ENCODE assay signal across 23 cellular contexts in the genomic region with DNA sequence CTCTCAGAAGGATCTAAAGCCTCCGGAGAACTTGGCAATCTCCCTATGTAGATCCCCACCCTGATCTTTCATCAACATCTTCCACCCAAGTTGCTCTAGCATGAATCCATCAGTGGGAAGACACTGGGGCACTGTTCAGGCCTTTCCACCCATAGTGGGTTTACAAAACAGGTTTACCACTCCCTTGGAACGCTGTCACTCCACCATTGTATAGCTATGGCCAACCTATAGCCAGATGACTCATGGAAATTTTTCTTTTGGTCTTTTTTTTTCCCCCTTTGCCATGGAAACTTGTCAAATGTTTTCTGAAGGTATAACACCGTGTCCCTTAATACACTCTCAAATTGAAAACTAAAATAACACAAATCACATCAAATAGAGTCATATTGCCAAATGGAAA. TPM values are rescaled to one million over a fixed set of nuclear protein-coding genes. Genes with fewer than 3 reads are reported as not detected.
"Had no signal": no experiment of that assay in that cellular context is flagged by ENCODE, and none has a peak within 500 bp of the region (broad histone marks: within the 10 kb centered on the region; RNA-seq: fewer than 3 reads in every experiment).

No MANE protein-coding gene starts in this region.

- H3K27ac ChIP-seq: HL-60, KMS-11, SJSA1, SK-N-MC had no signal

- DNase-seq: Kasumi-1, MM.1S, NCI-H1092 treated with DMSO at 0.1 percent for 48 hours, NCI-H1436, NCI-H187, NCI-H2029, NCI-H2081 treated with DMSO at 0.1 percent for 48 hours, NCI-H2171, NCI-H226, NCI-H446, NCI-H510A, NCI-H524 treated with DMSO at 0.1 percent for 48 hours, NCI-H69, NCI-H774, Right ventricle myocardium superior, RPMI8226, SIG-M5 had no signal

- ATAC-seq: K562 had no signal

- H3K4me3 Mint-ChIP-seq: IgD-negative memory B cell had no signal

- H3K4me1 Mint-ChIP-seq: IgD-negative memory B cell had no signal

- H3K4me1 ChIP-seq: SJSA1 had no signal

- H3K9me3 ChIP-seq: SJSA1 had no signal

- H3K36me3 Mint-ChIP-seq: IgD-negative memory B cell had no signal

- H3K27me3 ChIP-seq: SJSA1 had no signal

- H3K27me3 Mint-ChIP-seq: IgD-negative memory B cell had no signal

- H3K4me3 ChIP-seq: K562, SJSA1, SK-N-MC had no signal

- H3K36me3 ChIP-seq: SJSA1 had no signal

- H3K27ac Mint-ChIP-seq: IgD-negative memory B cell had no signal

RNA-seq across cellular contexts. Expression of gene HSPB8, which starts 10.8 kb away (rescaled TPM):
- polyA plus RNA-seq: IgD-negative memory B cell, K562 had no signal
